1 cellular context compared by ENCODE assay signal in the genomic region with DNA sequence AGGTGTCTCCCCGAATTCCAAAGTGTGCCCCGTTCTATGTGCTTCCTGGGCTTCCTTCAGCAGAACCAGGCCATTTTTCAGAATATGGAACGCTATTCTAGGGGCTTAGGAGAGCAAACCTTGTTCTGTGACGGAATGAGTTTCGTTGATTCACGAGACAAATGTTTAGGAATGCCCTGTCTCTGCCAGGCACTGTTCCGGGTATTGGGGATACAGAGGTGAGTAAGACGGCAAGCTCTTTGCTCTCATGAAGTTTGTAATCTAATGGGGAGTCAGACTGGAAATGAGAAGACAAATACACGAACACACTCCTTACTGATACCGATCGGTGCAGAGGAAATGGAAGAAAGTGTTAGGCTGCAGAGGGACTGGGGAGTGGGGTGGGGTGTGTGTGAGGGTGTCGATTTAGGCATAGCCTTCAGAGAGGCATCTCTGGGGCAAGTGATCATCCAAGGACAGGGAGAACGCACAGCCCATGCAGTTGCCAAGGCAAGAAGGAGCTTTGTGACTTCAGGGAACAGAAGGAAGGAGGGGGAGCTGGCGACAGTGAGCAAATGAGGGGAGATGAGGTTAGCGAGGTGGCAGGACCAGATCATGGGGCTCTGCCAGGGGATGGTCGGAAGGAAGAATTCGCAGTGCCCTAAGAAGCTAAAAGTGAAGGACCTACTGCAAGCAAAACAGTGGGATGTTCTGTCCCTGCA.
TF ChIP-seq lines count a peak whose summit lies in the region.

No MANE protein-coding gene starts in this region.

TF ChIP-seq in IMR-90, 13 proteins besides CTCF, POLR2A, EP300 and RAD21:
- no peak for TF ChIP-seq FOS (IDR thresholded peaks at IDR 0.05; ENCODE audit: low read depth, low read length)
- no peak for TF ChIP-seq NFE2L2 (IDR thresholded peaks at IDR 0.05; ENCODE audit: low read depth, low read length)
- TF ChIP-seq MAFK (IDR thresholded peaks at IDR 0.05; ENCODE audit: low read depth, low read length), result no peak
- TF ChIP-seq BHLHE40 (IDR thresholded peaks at IDR 0.05; ENCODE audit: low read depth, low read length), result no peak
- TF ChIP-seq, protein P1, sequence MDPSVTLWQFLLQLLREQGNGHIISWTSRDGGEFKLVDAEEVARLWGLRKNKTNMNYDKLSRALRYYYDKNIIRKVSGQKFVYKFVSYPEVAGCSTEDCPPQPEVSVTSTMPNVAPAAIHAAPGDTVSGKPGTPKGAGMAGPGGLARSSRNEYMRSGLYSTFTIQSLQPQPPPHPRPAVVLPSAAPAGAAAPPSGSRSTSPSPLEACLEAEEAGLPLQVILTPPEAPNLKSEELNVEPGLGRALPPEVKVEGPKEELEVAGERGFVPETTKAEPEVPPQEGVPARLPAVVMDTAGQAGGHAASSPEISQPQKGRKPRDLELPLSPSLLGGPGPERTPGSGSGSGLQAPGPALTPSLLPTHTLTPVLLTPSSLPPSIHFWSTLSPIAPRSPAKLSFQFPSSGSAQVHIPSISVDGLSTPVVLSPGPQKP (IDR thresholded peaks at IDR 0.05; ENCODE audit: borderline replicate concordance, low read depth, low read length), result no peak
- no peak for TF ChIP-seq MAZ (IDR thresholded peaks at IDR 0.05; ENCODE audit: borderline replicate concordance, low read depth, low read length)
- TF ChIP-seq MXI1 (IDR thresholded peaks at IDR 0.05; ENCODE audit: borderline replicate concordance, low read depth, low read length), result no peak
- no peak for TF ChIP-seq CHD1 (IDR thresholded peaks at IDR 0.05; ENCODE audit: low read depth, low read length)
- TF ChIP-seq RFX5 (IDR thresholded peaks at IDR 0.05; ENCODE audit: low read depth, low read length), result no peak
- TF ChIP-seq SMC3 (IDR thresholded peaks at IDR 0.05; ENCODE audit: low read depth, low read length), result no peak
- TF ChIP-seq, protein P2, sequence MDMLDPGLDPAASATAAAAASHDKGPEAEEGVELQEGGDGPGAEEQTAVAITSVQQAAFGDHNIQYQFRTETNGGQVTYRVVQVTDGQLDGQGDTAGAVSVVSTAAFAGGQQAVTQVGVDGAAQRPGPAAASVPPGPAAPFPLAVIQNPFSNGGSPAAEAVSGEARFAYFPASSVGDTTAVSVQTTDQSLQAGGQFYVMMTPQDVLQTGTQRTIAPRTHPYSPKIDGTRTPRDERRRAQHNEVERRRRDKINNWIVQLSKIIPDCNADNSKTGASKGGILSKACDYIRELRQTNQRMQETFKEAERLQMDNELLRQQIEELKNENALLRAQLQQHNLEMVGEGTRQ (IDR thresholded peaks at IDR 0.05; ENCODE audit: low read depth, low read length), result no peak
- TF ChIP-seq RCOR1 (IDR thresholded peaks at IDR 0.05; ENCODE audit: insufficient replicate concordance, low read length), result no peak
- TF ChIP-seq CEBPB (IDR thresholded peaks at IDR 0.05; ENCODE audit: low read depth, low read length), result no peak
